Comparison of ENCODE assay signal across 8 cellular contexts in the genomic region with DNA sequence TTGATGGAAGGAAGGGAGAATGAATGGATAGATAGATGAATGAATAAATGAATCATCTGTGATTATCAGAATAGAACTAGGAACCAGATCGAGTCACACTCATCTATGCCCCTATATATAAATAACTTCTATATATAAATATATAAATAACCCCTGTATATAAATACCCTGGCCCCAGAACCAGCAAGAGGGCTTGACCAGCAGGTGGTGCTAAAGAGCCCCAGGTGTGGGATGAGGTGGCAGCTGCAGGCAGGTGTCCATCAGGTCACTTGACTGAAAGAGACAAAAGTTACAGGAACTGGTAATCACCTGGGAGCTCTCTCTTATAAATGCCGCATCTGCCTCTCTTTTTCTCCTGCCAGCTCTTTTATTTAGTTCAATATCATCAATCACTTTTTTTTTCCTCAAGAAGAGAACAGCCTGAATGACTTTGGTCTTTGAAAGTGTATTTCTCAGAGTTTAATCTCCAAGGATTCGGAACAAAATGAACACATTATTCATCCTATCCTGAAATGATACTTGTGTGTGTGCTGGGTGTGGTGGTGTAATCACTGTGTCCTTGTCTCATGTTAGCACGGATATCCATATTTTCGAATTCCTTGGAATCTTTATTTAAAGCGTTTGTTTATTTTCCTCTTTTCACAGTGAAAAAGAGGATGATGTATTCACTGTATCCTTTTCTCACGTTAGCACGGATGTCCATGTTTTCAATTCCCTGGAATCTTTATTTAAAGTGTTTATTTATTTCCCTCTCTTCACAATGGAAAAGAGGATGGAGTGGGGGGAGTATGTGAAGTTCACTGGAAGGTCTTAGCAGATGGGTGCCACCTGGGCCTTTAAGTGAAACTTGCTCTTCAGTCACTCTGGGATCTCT. TPM values are rescaled to one million over a fixed set of nuclear protein-coding genes. Genes with fewer than 3 reads are reported as not detected.
DNase-seq lines count a peak whose midpoint lies in the region; ATAC-seq and TF ChIP-seq lines count a peak whose summit lies in the region.

No MANE protein-coding gene starts in this region.

- H3K27me3 Mint-ChIP-seq in activated CD8-positive, alpha-beta T cell treated with anti-CD3 and anti-CD28 coated beads for 36 hours, result peaks cover 15% of the 10 kb centered on the region
- H3K27me3 Mint-ChIP-seq in endodermal cell (ENCODE audit: insufficient read depth), result peaks cover 2% of the 10 kb centered on the region
- peaks cover 24% of the 10 kb centered on the region in 2 donors for H3K27me3 Mint-ChIP-seq in stimulated activated naive B cell treated with anti-CD40 and anti-IgM and Interleukin-4, amounts not matched to agents 10 μg/mL and 1 μg/mL and 100 μg/mL, for 72 hours

- DNase-seq in Ammon's horn (ENCODE audit: low spot score) (peak; percentile 34), GM20000 (ENCODE audit: low spot score) (peak; percentile 76), NCI-H2227 treated with DMSO at 0.1 percent for 48 hours (lab: John Stamatoyannopoulos, UW) (peak; percentile 4), endodermal cell (peak; percentile 95), myocyte (ENCODE audit: low read depth) (peak; percentile 12)
- peak; percentile 89 for DNase-seq in activated CD8-positive, alpha-beta T cell treated with anti-CD3 and anti-CD28 coated beads for 36 hours
- peak; percentile 67 for DNase-seq in stimulated activated naive B cell treated with anti-CD40 and anti-IgM and Interleukin-4, amounts not matched to agents 10 μg/mL and 1 μg/mL and 100 μg/mL, for 72 hours

- intact Hi-C loops in activated CD8-positive, alpha-beta T cell treated with anti-CD3 and anti-CD28 coated beads for 36 hours (cut with micrococcal nuclease), result loop anchor here (2.0 kb wide), 1 partner anchor 98 kb away; no protein-coding TSS in a partner anchor

- H3K9me3 ChIP-seq in endodermal cell (ENCODE audit: control insufficient read depth, low read length), result no peaks in the 10 kb centered on the region

- H3K4me1 ChIP-seq in endodermal cell (ENCODE audit: control insufficient read depth, insufficient read depth, low read length), result no peaks in the 10 kb centered on the region

- peak; percentile 59 for TF ChIP-seq CTCF in GM20000 (IDR thresholded peaks at IDR 0.05; ENCODE audit: extremely low read depth, missing control alignments)
- peak; percentile 90 for TF ChIP-seq CTCF in activated CD8-positive, alpha-beta T cell treated with anti-CD3 and anti-CD28 coated beads for 36 hours (IDR thresholded peaks at IDR 0.05)
- peak; percentile 96 for TF ChIP-seq CTCF in endodermal cell (conservative IDR thresholded peaks at IDR 0.05)

- no peak overlapping the region for H3K9ac ChIP-seq in endodermal cell (ENCODE audit: extremely low read depth, low read length, poor library complexity, severe bottlenecking)

- no peak overlapping the region for H3K4me3 ChIP-seq in endodermal cell (ENCODE audit: low read length)

- peaks cover 19% of the 10 kb centered on the region for H3K9me3 Mint-ChIP-seq in activated CD8-positive, alpha-beta T cell treated with anti-CD3 and anti-CD28 coated beads for 36 hours
- no peaks in the 10 kb centered on the region for H3K9me3 Mint-ChIP-seq in endodermal cell
- H3K9me3 Mint-ChIP-seq in stimulated activated naive B cell treated with anti-CD40 and anti-IgM and Interleukin-4, amounts not matched to agents 10 μg/mL and 1 μg/mL and 100 μg/mL, for 72 hours, result peaks cover 0 to 4% of the 10 kb centered on the region in 2 donors

- no peak overlapping the region for H3K27ac ChIP-seq in endodermal cell (ENCODE audit: low read depth, low read length)

- H3K36me3 Mint-ChIP-seq in activated CD8-positive, alpha-beta T cell treated with anti-CD3 and anti-CD28 coated beads for 36 hours (ENCODE audit: low read depth), result peaks cover 3% of the 10 kb centered on the region
- no peaks in the 10 kb centered on the region for H3K36me3 Mint-ChIP-seq in endodermal cell (ENCODE audit: low read depth)
- peaks cover 2 to 3% of the 10 kb centered on the region in 2 donors for H3K36me3 Mint-ChIP-seq in stimulated activated naive B cell treated with anti-CD40 and anti-IgM and Interleukin-4, amounts not matched to agents 10 μg/mL and 1 μg/mL and 100 μg/mL, for 72 hours

- peaks cover 39% of the 10 kb centered on the region for H3K4me1 Mint-ChIP-seq in activated CD8-positive, alpha-beta T cell treated with anti-CD3 and anti-CD28 coated beads for 36 hours (ENCODE audit: low read depth)
- H3K4me1 Mint-ChIP-seq in endodermal cell, result no peaks in the 10 kb centered on the region
- peaks cover 6 to 12% of the 10 kb centered on the region in 2 donors for H3K4me1 Mint-ChIP-seq in stimulated activated naive B cell treated with anti-CD40 and anti-IgM and Interleukin-4, amounts not matched to agents 10 μg/mL and 1 μg/mL and 100 μg/mL, for 72 hours

- POLR2A ChIA-PET in activated CD8-positive, alpha-beta T cell treated with anti-CD3 and anti-CD28 coated beads for 36 hours (lab: Charles Lee), result interaction anchor here (0.6 to 1.1 kb wide), 4 partner anchors 11 to 82 kb away, joined by 3 to 4 read pairs (median 3); no protein-coding TSS in a partner anchor

- no peaks in the 10 kb centered on the region for H3K36me3 ChIP-seq in endodermal cell (ENCODE audit: control insufficient read depth, insufficient read depth, low read length)

- peaks cover 8% of the 10 kb centered on the region for H3K27me3 ChIP-seq in endodermal cell (ENCODE audit: control insufficient read depth, insufficient read depth, low read length, poor library complexity, severe bottlenecking)

- CTCF ChIA-PET in activated CD8-positive, alpha-beta T cell treated with anti-CD3 and anti-CD28 coated beads for 36 hours (lab: Charles Lee), result interaction anchor here (0.5 to 3.2 kb wide), 21 partner anchors 9 to 415 kb away, joined by 3 to 36 read pairs (median 4); a partner anchor contains a TSS

- no peak for ATAC-seq in activated CD8-positive, alpha-beta T cell treated with anti-CD3 and anti-CD28 coated beads for 36 hours
- peak; percentile 75 for ATAC-seq in stimulated activated naive B cell treated with anti-CD40 and anti-IgM and Interleukin-4, amounts not matched to agents 10 μg/mL and 1 μg/mL and 100 μg/mL, for 72 hours (replicated peaks)
- ATAC-seq in GM19324 (IDR thresholded peaks at IDR 0.05; ENCODE audit: low FRiP score, unreplicated experiment), result no peak

- no peak overlapping the region for H3K4me3 Mint-ChIP-seq in activated CD8-positive, alpha-beta T cell treated with anti-CD3 and anti-CD28 coated beads for 36 hours
- no peak overlapping the region for H3K4me3 Mint-ChIP-seq in endodermal cell
- H3K4me3 Mint-ChIP-seq in stimulated activated naive B cell treated with anti-CD40 and anti-IgM and Interleukin-4, amounts not matched to agents 10 μg/mL and 1 μg/mL and 100 μg/mL, for 72 hours, result no peak overlapping the region

- H3K27ac Mint-ChIP-seq in activated CD8-positive, alpha-beta T cell treated with anti-CD3 and anti-CD28 coated beads for 36 hours, result peak overlapping the region; percentile 30
- H3K27ac Mint-ChIP-seq in endodermal cell, result no peak overlapping the region
- H3K27ac Mint-ChIP-seq in stimulated activated naive B cell treated with anti-CD40 and anti-IgM and Interleukin-4, amounts not matched to agents 10 μg/mL and 1 μg/mL and 100 μg/mL, for 72 hours, result no peak overlapping the region

- WGBS in endodermal cell (ENCODE audit: insufficient coverage in 1 of 2, insufficient read length in 1 of 2), 2 experiments, result 80 to 82% methylated on average over 3 to 7 of the region's 8 CpGs

RNA-seq across cellular contexts. Expression of a gene that starts 35.4 kb away (rescaled TPM):
- 10 to 100 TPM; 31.0 to 33.1 TPM for total RNA-seq in activated CD8-positive, alpha-beta T cell treated with anti-CD3 and anti-CD28 coated beads for 36 hours
- 10 to 100 TPM; 33.9 to 38.4 TPM for total RNA-seq in endodermal cell
- polyA plus RNA-seq in endodermal cell (2013, experiment 1 of 2), result 21.8 TPM
- 19.6 TPM for polyA plus RNA-seq in endodermal cell (2013, experiment 2 of 2)
- total RNA-seq in myocyte, result 16.8 and 24.3 TPM in 2 replicates
- polyA plus RNA-seq in myocyte (2012), result 19.4 TPM

Comparison
In these comparisons a context has a peak if more than half of its experiments do, and no peak if none do; other contexts are left out.
1. DNase-seq: peak in every context shown above with its lines; median percentile 95 in endodermal cell; 89 in activated CD8-positive, alpha-beta T cell treated with anti-CD3 and anti-CD28 coated beads for 36 hours; 76 in GM20000; 67 in stimulated activated naive B cell treated with anti-CD40 and anti-IgM and Interleukin-4, amounts not matched to agents 10 μg/mL and 1 μg/mL and 100 μg/mL, for 72 hours; 34 in Ammon's horn; 12 in myocyte; 4 in NCI-H2227 treated with DMSO at 0.1 percent for 48 hours.
2. ATAC-seq: peak in stimulated activated naive B cell treated with anti-CD40 and anti-IgM and Interleukin-4, amounts not matched to agents 10 μg/mL and 1 μg/mL and 100 μg/mL, for 72 hours (2 of 2); none in activated CD8-positive, alpha-beta T cell treated with anti-CD3 and anti-CD28 coated beads for 36 hours (single experiment) and GM19324 (single experiment).
3. Peak in every context shown above with its lines, with median percentiles within 50 percentile points of each other: CTCF ChIP-seq.